Comparison of ENCODE assay signal across 1 cellular context in the genomic region with DNA sequence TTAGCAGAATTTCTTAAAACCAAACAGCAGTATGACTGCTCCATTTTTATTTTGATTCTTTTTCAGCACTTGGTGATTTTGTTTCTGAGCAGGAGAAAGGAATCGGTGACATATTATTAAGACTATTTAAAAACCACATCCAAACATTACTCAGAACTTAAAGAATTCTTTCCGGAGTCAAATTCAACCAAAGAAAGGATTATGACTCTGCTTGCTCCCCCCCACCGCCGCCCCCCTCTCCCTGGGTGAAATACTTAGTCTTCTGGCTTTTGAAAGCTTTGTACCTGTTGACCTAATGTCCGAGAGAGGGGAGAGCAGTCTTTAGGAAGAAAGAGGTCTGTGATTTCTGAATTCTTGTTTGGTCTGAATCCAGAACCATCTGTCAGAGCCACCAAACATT.
TF ChIP-seq lines count a peak whose summit lies in the region.

No MANE protein-coding gene starts in this region.

TF ChIP-seq in SK-N-SH, 30 proteins besides CTCF, POLR2A, EP300 and RAD21 (continued from another document):
- peak; percentile 82; the same call in 1 of the 2 replicates for TF ChIP-seq ZBTB33 (IDR thresholded peaks at IDR 0.05; ENCODE audit: borderline replicate concordance, low read depth)
- TF ChIP-seq YY1 (IDR thresholded peaks at IDR 0.05; ENCODE audit: low read depth): peak; percentile 24; the same call in 1 of the 2 replicates
- TF ChIP-seq NFIC (IDR thresholded peaks at IDR 0.05; ENCODE audit: borderline replicate concordance): peak; percentile 84
- TF ChIP-seq PBX3 (IDR thresholded peaks at IDR 0.05): peak; percentile 78
- TF ChIP-seq JUND (IDR thresholded peaks at IDR 0.05): peak; percentile 90
- TF ChIP-seq FOXM1 (IDR thresholded peaks at IDR 0.05; ENCODE audit: low read depth): peak; percentile 89; the same call in 1 of the 2 replicates
- no peak for TF ChIP-seq EZH2phosphoT487 (IDR thresholded peaks at IDR 0.05; ENCODE audit: borderline replicate concordance, low read depth)
- TF ChIP-seq SMC3 (IDR thresholded peaks at IDR 0.05; ENCODE audit: low read depth, low read length): no peak
- TF ChIP-seq NRF1 (IDR thresholded peaks at IDR 0.05; ENCODE audit: low read depth, low read length): no peak
- TF ChIP-seq RXRA (IDR thresholded peaks at IDR 0.05; ENCODE audit: borderline replicate concordance, low read depth): peak; percentile 96
- TF ChIP-seq, protein P1, sequence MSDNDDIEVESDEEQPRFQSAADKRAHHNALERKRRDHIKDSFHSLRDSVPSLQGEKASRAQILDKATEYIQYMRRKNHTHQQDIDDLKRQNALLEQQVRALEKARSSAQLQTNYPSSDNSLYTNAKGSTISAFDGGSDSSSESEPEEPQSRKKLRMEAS (IDR thresholded peaks at IDR 0.05; ENCODE audit: low read depth): peak; percentile 80
- peak; percentile 87 for TF ChIP-seq FOSL2 (IDR thresholded peaks at IDR 0.05; ENCODE audit: borderline replicate concordance, low read depth)
- TF ChIP-seq TAF1 (IDR thresholded peaks at IDR 0.05; ENCODE audit: borderline replicate concordance, low read depth, low read length): peak; percentile 65
- peak; percentile 94 for TF ChIP-seq TEAD4 (IDR thresholded peaks at IDR 0.05; ENCODE audit: borderline replicate concordance, insufficient read depth)
- TF ChIP-seq SIN3A (IDR thresholded peaks at IDR 0.05; ENCODE audit: borderline replicate concordance, low read depth, low read length): no peak
- TF ChIP-seq ELF1 (IDR thresholded peaks at IDR 0.05): no peak; the same call in 1 of the 2 replicates
- no peak for TF ChIP-seq RCOR1 (IDR thresholded peaks at IDR 0.05; ENCODE audit: low read length)
- TF ChIP-seq, protein P2, sequence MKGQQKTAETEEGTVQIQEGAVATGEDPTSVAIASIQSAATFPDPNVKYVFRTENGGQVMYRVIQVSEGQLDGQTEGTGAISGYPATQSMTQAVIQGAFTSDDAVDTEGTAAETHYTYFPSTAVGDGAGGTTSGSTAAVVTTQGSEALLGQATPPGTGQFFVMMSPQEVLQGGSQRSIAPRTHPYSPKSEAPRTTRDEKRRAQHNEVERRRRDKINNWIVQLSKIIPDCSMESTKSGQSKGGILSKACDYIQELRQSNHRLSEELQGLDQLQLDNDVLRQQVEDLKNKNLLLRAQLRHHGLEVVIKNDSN (IDR thresholded peaks at IDR 0.05; ENCODE audit: borderline replicate concordance, low read depth): no peak
- TF ChIP-seq, protein P3, sequence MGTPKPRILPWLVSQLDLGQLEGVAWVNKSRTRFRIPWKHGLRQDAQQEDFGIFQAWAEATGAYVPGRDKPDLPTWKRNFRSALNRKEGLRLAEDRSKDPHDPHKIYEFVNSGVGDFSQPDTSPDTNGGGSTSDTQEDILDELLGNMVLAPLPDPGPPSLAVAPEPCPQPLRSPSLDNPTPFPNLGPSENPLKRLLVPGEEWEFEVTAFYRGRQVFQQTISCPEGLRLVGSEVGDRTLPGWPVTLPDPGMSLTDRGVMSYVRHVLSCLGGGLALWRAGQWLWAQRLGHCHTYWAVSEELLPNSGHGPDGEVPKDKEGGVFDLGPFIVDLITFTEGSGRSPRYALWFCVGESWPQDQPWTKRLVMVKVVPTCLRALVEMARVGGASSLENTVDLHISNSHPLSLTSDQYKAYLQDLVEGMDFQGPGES (IDR thresholded peaks at IDR 0.05; ENCODE audit: low read depth, low read length): no peak
- no peak for TF ChIP-seq FOXJ3 (CRISPR knock-in tag; IDR thresholded peaks at IDR 0.05)
